ENCODE assay signal across 18 cellular contexts in the genomic region with DNA sequence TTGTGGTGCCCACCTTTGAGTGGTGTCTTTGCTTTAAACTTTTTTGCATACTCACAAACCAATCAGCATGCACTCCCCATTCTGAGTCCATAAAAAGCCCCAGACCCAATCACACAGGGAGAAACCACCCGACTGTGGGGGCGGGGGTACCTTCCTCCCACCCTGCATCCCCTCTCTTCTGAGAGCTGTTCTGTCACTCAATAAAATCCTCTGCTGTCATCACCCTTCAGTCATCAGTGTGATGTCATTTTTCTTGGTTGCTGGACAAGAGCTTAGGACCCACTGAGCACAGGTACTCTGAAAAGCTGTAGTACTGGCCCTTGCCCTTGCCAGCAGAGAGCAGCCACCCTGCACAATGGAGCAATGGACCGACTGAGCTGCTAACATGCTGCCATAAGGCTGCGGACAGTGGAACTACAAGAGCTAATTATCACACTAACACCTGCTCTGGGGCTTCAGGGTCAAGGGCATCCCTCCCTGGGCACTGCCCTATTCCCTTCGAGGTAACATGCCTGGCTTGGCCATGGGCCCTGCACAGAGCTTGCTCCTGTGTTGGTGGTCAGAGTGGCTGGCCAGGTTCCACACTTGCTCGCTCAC.
DNase-seq lines count a peak whose midpoint lies in the region; ATAC-seq and TF ChIP-seq lines count a peak whose summit lies in the region.
"Had no signal": no experiment of that assay in that cellular context is flagged by ENCODE, and none has a peak within 500 bp of the region (broad histone marks: within the 10 kb centered on the region; RNA-seq: fewer than 3 reads in every experiment).

No MANE protein-coding gene starts in this region.

- peak overlapping the region; percentile 82 for H2BK120ac ChIP-seq in mesenchymal stem cell (ENCODE audit: low read depth, low read length)

- H3K79me2 ChIP-seq in PC-9 (ENCODE audit: low read depth), result no peaks in the 10 kb centered on the region

- H3K27ac Mint-ChIP-seq in Caco-2 (ENCODE audit: unreplicated experiment) (peak overlapping the region; percentile 80), WTC11 (no peak overlapping the region)
- H3K27ac Mint-ChIP-seq: CD8-positive, alpha-beta memory T cell had no signal

- H2AFZ ChIP-seq in mesenchymal stem cell (ENCODE audit: low read depth, low read length), result no peak overlapping the region
- no peak overlapping the region for H2AFZ ChIP-seq in PC-9

- no peaks in the 10 kb centered on the region for H4K20me1 ChIP-seq in PC-9 (ENCODE audit: insufficient read depth)
- H4K20me1 ChIP-seq: BLaER1 had no signal

- H3K4me1 Mint-ChIP-seq in Caco-2 (ENCODE audit: low read depth, unreplicated experiment) (peaks cover 33% of the 10 kb centered on the region), WTC11 (peaks cover 48% of the 10 kb centered on the region)
- H3K4me1 Mint-ChIP-seq: CD8-positive, alpha-beta memory T cell had no signal

- no peak overlapping the region for H2BK5ac ChIP-seq in mesenchymal stem cell (ENCODE audit: low read depth, low read length, poor library complexity, severe bottlenecking)

- peak overlapping the region; percentile 88 for H4K91ac ChIP-seq in mesenchymal stem cell (ENCODE audit: low read length)

- intact Hi-C loops in Caco-2 (cut with micrococcal nuclease; ENCODE audit: unreplicated experiment) (loop anchor here (5.0 kb wide), 1 partner anchor 222 kb away; no protein-coding TSS in a partner anchor), PC-9 (cut with micrococcal nuclease; ENCODE audit: unreplicated experiment) (no loop called here)

- H3K27ac ChIP-seq in mesenchymal stem cell (ENCODE audit: low read length, poor library complexity, severe bottlenecking), result no peak overlapping the region
- H3K27ac ChIP-seq in PC-9, result no peak overlapping the region
- H3K27ac ChIP-seq: 22Rv1, BLaER1, KMS-11 had no signal

- WGBS in mesenchymal stem cell, result 90% methylated on average over 6 of the region's 6 CpGs

- no peaks in the 10 kb centered on the region for H3K27me3 Mint-ChIP-seq in Caco-2 (ENCODE audit: insufficient read depth, unreplicated experiment)
- no peaks in the 10 kb centered on the region for H3K27me3 Mint-ChIP-seq in WTC11 (ENCODE audit: low read depth)

- no peak overlapping the region for H3K23ac ChIP-seq in mesenchymal stem cell (ENCODE audit: low read length in 2 of 2)

- H2AK5ac ChIP-seq in mesenchymal stem cell (ENCODE audit: low read length, severe bottlenecking), result peak overlapping the region; percentile 63

- peaks cover 2% of the 10 kb centered on the region for H3K79me1 ChIP-seq in mesenchymal stem cell (replicated peaks; ENCODE audit: low read length, poor library complexity, severe bottlenecking)

- H3K4me3 ChIP-seq in Caco-2 (ENCODE audit: low read depth, low read length), result no peak overlapping the region
- no peak overlapping the region for H3K4me3 ChIP-seq in mesenchymal stem cell (ENCODE audit: insufficient read depth in 1 of 2, low read depth in 1 of 2, low read length in 2 of 2)
- no peak overlapping the region for H3K4me3 ChIP-seq in PC-9
- H3K4me3 ChIP-seq: BLaER1 had no signal

- peak; percentile 62 for ATAC-seq in WTC11

- no peak overlapping the region for H4K8ac ChIP-seq in mesenchymal stem cell (ENCODE audit: low read length)

- no peak overlapping the region for H3K9ac ChIP-seq in mesenchymal stem cell (ENCODE audit: low read length)
- H3K9ac ChIP-seq: BLaER1, KMS-11 had no signal

- H3K9me2 ChIP-seq in PC-9 (ENCODE audit: insufficient read depth), result no peaks in the 10 kb centered on the region

- H3K14ac ChIP-seq in mesenchymal stem cell (ENCODE audit: low read length in 2 of 2), result peak overlapping the region in 1 of 2 experiments; percentile 68

- H2BK15ac ChIP-seq in mesenchymal stem cell (ENCODE audit: low read depth, poor library complexity, severe bottlenecking), result peak overlapping the region; percentile 38

- peak overlapping the region; percentile 65 to 88 for H3K18ac ChIP-seq in mesenchymal stem cell (ENCODE audit: low read depth in 1 of 2, low read length in 2 of 2)

- peak; percentile 62 for DNase-seq in DMS53 (lab: John Stamatoyannopoulos, UW)
- DNase-seq in DMS53 treated with DMSO at 0.1 percent for 48 hours (lab: John Stamatoyannopoulos, UW; ENCODE audit: unreplicated experiment), result no peak
- DNase-seq in Caco-2, result no peak
- no peak for DNase-seq in WTC11 (ENCODE audit: low spot score)
- no peak for DNase-seq in mesenchymal stem cell
- no peak for DNase-seq in PC-9
- DNase-seq in retina, result no peak
- DNase-seq in DMS114 treated with DMSO at 0.1 percent for 48 hours (lab: John Stamatoyannopoulos, UW; ENCODE audit: unreplicated experiment), result no peak
- DNase-seq: CD8-positive, alpha-beta memory T cell; H7; NCI-H1092; NCI-H2081 treated with DMSO at 0.1 percent for 48 hours; NCI-H524 treated with DMSO at 0.1 percent for 48 hours; OCI-M1; RPMI8226 had no signal

- no peaks in the 10 kb centered on the region for H3K9me3 ChIP-seq in Caco-2
- no peaks in the 10 kb centered on the region for H3K9me3 ChIP-seq in mesenchymal stem cell (ENCODE audit: control insufficient read depth, low read length)
- peaks cover 3% of the 10 kb centered on the region; the same call in 1 of the 2 replicates for H3K9me3 ChIP-seq in PC-9 (ENCODE audit: insufficient read depth, low read depth)
- H3K9me3 ChIP-seq: BLaER1 had no signal

- H2BK12ac ChIP-seq in mesenchymal stem cell (ENCODE audit: low read length in 2 of 2), result peak overlapping the region; percentile 12 to 100

- H3K27me3 ChIP-seq in Caco-2 (replicated peaks; ENCODE audit: control insufficient read depth, insufficient read depth, low read length), result no peaks in the 10 kb centered on the region
- no peaks in the 10 kb centered on the region for H3K27me3 ChIP-seq in mesenchymal stem cell (ENCODE audit: control insufficient read depth in 1 of 2, insufficient read depth in 1 of 2, low read length in 2 of 2)
- H3K27me3 ChIP-seq in PC-9 (ENCODE audit: insufficient read depth, low read depth), result no peaks in the 10 kb centered on the region
- H3K27me3 ChIP-seq: BLaER1 had no signal

- peaks cover 20% of the 10 kb centered on the region for H3K9me3 Mint-ChIP-seq in Caco-2 (ENCODE audit: unreplicated experiment)
- H3K9me3 Mint-ChIP-seq in WTC11, result no peaks in the 10 kb centered on the region

- H3K4me2 ChIP-seq in mesenchymal stem cell (ENCODE audit: low read length, poor library complexity, severe bottlenecking), result no peak overlapping the region
- no peak overlapping the region for H3K4me2 ChIP-seq in PC-9
- H3K4me2 ChIP-seq: BLaER1, KMS-11 had no signal

- CTCF ChIA-PET in Caco-2 (lab: Charles Lee) (no interaction called here), WTC11 (lab: Charles Lee) (no interaction called here), PC-9 (lab: Charles Lee) (no interaction called here)

- no peak for TF ChIP-seq CTCF in Caco-2 (IDR thresholded peaks at IDR 0.05; ENCODE audit: insufficient read depth in 1 of 2, low read depth in 1 of 2, low read length in 1 of 2, severe bottlenecking in 1 of 2, unreplicated experiment in 1 of 2)
- no peak for TF ChIP-seq CTCF in WTC11 (IDR thresholded peaks at IDR 0.05)
- TF ChIP-seq CTCF in PC-9 (conservative IDR thresholded peaks at IDR 0.05), result no peak

- H3K4ac ChIP-seq in mesenchymal stem cell (ENCODE audit: low read depth in 1 of 2, low read length in 2 of 2), result peak overlapping the region; percentile 65 to 85

- H3F3A ChIP-seq in PC-9 (ENCODE audit: insufficient read depth, low read depth), result peaks cover 29% of the 10 kb centered on the region

- H3K36me3 ChIP-seq in Caco-2 (ENCODE audit: control insufficient read depth, insufficient read depth, low read length) (no peaks in the 10 kb centered on the region), mesenchymal stem cell (ENCODE audit: control insufficient read depth in 1 of 2, insufficient read depth in 2 of 2, low read depth in 1 of 2, low read length in 2 of 2) (peaks cover 0 to 4% of the 10 kb centered on the region in 2 experiments), PC-9 (ENCODE audit: low read depth) (no peaks in the 10 kb centered on the region)
- H3K36me3 ChIP-seq: BLaER1 had no signal

- BruUV-seq in Caco-2 (replicated peaks; lab: Mats Ljungman, UMichigan) (no TSS peak), PC-9 (replicated peaks; lab: Mats Ljungman, UMichigan) (no TSS peak)

- H3K36me3 Mint-ChIP-seq in Caco-2 (ENCODE audit: insufficient read depth, unreplicated experiment) (peaks cover 7% of the 10 kb centered on the region), WTC11 (no peaks in the 10 kb centered on the region)

- H3K4me1 ChIP-seq in Caco-2, result peaks cover 49% of the 10 kb centered on the region
- H3K4me1 ChIP-seq in mesenchymal stem cell (ENCODE audit: control insufficient read depth, insufficient read depth, low read depth, low read length), result peaks cover 8% of the 10 kb centered on the region
- H3K4me1 ChIP-seq in PC-9 (replicated peaks; ENCODE audit: insufficient read depth), result peaks cover 60% of the 10 kb centered on the region
- H3K4me1 ChIP-seq: BLaER1 had no signal

- H3K4me3 Mint-ChIP-seq in Caco-2 (ENCODE audit: unreplicated experiment) (no peak overlapping the region), WTC11 (no peak overlapping the region)
- H3K4me3 Mint-ChIP-seq: CD8-positive, alpha-beta memory T cell had no signal

- POLR2A ChIA-PET in Caco-2 (lab: Charles Lee) (no interaction called here), WTC11 (lab: Charles Lee) (no interaction called here), PC-9 (lab: Charles Lee; ENCODE audit: unreplicated experiment) (no interaction called here)

TF ChIP-seq in WTC11, 78 proteins besides CTCF, POLR2A, EP300 and RAD21 (continues in another document):
- TF ChIP-seq, protein P1, sequence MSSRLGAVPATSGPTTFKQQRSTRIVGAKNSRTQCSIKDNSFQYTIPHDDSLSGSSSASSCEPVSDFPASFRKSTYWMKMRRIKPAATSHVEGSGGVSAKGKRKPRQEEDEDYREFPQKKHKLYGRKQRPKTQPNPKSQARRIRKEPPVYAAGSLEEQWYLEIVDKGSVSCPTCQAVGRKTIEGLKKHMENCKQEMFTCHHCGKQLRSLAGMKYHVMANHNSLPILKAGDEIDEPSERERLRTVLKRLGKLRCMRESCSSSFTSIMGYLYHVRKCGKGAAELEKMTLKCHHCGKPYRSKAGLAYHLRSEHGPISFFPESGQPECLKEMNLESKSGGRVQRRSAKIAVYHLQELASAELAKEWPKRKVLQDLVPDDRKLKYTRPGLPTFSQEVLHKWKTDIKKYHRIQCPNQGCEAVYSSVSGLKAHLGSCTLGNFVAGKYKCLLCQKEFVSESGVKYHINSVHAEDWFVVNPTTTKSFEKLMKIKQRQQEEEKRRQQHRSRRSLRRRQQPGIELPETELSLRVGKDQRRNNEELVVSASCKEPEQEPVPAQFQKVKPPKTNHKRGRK (CRISPR knock-in tag; IDR thresholded peaks at IDR 0.05; ENCODE audit: borderline replicate concordance), result no peak
- TF ChIP-seq MYBL2 (CRISPR knock-in tag; IDR thresholded peaks at IDR 0.05), result no peak
- no peak for TF ChIP-seq USF2 (CRISPR knock-in tag; IDR thresholded peaks at IDR 0.05)
- TF ChIP-seq FOXP1 (CRISPR knock-in tag; IDR thresholded peaks at IDR 0.05; ENCODE audit: borderline replicate concordance), result no peak
